11 cellular contexts compared by ENCODE assay signal in the genomic region with DNA sequence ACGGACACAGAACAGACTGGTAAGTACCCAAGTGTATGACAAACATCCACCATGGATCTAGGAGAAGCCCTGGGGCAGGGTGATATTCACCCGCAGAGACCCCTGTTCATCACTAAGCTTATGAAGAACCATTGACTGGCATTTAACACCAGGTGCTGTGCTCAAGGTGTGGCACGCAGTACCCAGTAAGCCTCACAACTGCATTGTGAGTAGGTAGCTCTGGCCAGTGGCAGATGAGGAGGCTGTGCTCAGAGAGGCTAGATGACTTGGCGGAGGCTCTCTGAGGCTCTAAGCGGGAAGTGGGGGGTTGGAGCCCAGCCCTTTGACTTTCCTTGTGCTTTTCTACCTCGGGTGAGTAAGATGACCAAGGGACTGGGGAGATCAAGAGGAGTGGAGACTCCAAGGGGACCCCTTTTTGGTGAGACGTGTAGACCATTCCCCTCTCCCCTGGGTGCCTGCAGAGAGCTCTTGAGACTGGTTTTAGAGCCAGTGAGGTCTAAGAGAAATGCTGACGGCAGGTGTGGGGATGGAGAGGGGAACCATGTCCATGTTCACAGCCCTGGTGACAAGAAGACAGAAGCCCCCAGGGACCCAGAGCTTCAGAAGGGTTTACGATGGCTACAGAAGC.
DNase-seq lines count a peak whose midpoint lies in the region; ATAC-seq and TF ChIP-seq lines count a peak whose summit lies in the region.
"Had no signal": no experiment of that assay in that cellular context is flagged by ENCODE, and none has a peak within 500 bp of the region (broad histone marks: within the 10 kb centered on the region; RNA-seq: fewer than 3 reads in every experiment).

No MANE protein-coding gene starts in this region.

- H3K36me3 Mint-ChIP-seq in activated T-cell treated with anti-CD3 and anti-CD28 coated beads, Interleukin-2, amount 50 U/mL, for 24 hours (ENCODE audit: low read depth) = no peaks in the 10 kb centered on the region

- no peaks in the 10 kb centered on the region for H3K79me2 ChIP-seq in Karpas-422 (ENCODE audit: low read length)

- H3K4me1 ChIP-seq in Karpas-422 (ENCODE audit: low read length) (no peaks in the 10 kb centered on the region), psoas muscle (no peaks in the 10 kb centered on the region)
- H3K4me1 ChIP-seq: uterus had no signal

- H3K9me3 ChIP-seq in Karpas-422 (ENCODE audit: low read length) = no peaks in the 10 kb centered on the region
- no peaks in the 10 kb centered on the region for H3K9me3 ChIP-seq in psoas muscle
- H3K9me3 ChIP-seq: uterus had no signal

- no peak overlapping the region for H3K27ac Mint-ChIP-seq in activated T-cell treated with anti-CD3 and anti-CD28 coated beads, Interleukin-2, amount 50 U/mL, for 24 hours

- peak overlapping the region; percentile 79 for H3K4me3 Mint-ChIP-seq in activated T-cell treated with anti-CD3 and anti-CD28 coated beads, Interleukin-2, amount 50 U/mL, for 24 hours

- no peaks in the 10 kb centered on the region for H3K9me3 Mint-ChIP-seq in activated T-cell treated with anti-CD3 and anti-CD28 coated beads, Interleukin-2, amount 50 U/mL, for 24 hours

- intact Hi-C loops in psoas muscle (cut with DNase I) (no loop called here), posterior vena cava (cut with DNase I) (no loop called here)

- DNase-seq in activated T-cell treated with anti-CD3 and anti-CD28 coated beads, Interleukin-2, amount 50 U/mL, for 24 hours = no peak
- no peak for DNase-seq in activated T-cell treated with anti-CD3 and anti-CD28 coated beads, Interleukin-2, amount 50 U/mL, for 1 hour
- DNase-seq in Karpas-422 (peak; percentile 10), coronary artery (ENCODE audit: low spot score) (peak; percentile 58), psoas muscle (no peak), cerebellar cortex (ENCODE audit: low spot score) (no peak), posterior vena cava (ENCODE audit: low spot score) (no peak)
- no peak for DNase-seq in stimulated activated CD4-positive, alpha-beta T cell treated with anti-CD3 and anti-CD28 coated beads, Interleukin-4, amount 100 ng/mL, for 4 hours
- DNase-seq: caudate nucleus, NCI-H1105 treated with DMSO at 0.1 percent for 48 hours, uterus had no signal

- no peak overlapping the region for H3K27ac ChIP-seq in Karpas-422 (ENCODE audit: low read length)
- no peak overlapping the region for H3K27ac ChIP-seq in coronary artery
- H3K27ac ChIP-seq in psoas muscle = no peak overlapping the region

- ATAC-seq in psoas muscle = no peak

- no peak overlapping the region for H3K4me2 ChIP-seq in Karpas-422 (ENCODE audit: low read depth, low read length, poor library complexity, severe bottlenecking)

- peaks cover 23% of the 10 kb centered on the region for H3K4me1 Mint-ChIP-seq in activated T-cell treated with anti-CD3 and anti-CD28 coated beads, Interleukin-2, amount 50 U/mL, for 24 hours (ENCODE audit: low read depth)

- H3K4me3 ChIP-seq in Karpas-422 (ENCODE audit: low read length) = no peak overlapping the region
- H3K4me3 ChIP-seq in coronary artery = peak overlapping the region; percentile 65
- peak overlapping the region; percentile 49 for H3K4me3 ChIP-seq in psoas muscle

- H3K27me3 Mint-ChIP-seq in activated T-cell treated with anti-CD3 and anti-CD28 coated beads, Interleukin-2, amount 50 U/mL, for 24 hours = no peaks in the 10 kb centered on the region

- WGBS in psoas muscle, 3 donors = 86 to 89% (median 87%) methylated on average over 9 of the region's 9 CpGs

- H4K20me1 ChIP-seq in Karpas-422 (ENCODE audit: insufficient read depth, low read depth, low read length) = no peaks in the 10 kb centered on the region

- H3K36me3 ChIP-seq in Karpas-422 (ENCODE audit: insufficient read depth, low read length) = no peaks in the 10 kb centered on the region
- no peaks in the 10 kb centered on the region for H3K36me3 ChIP-seq in psoas muscle (ENCODE audit: insufficient read depth in 1 of 2, low read depth in 1 of 2)
- H3K36me3 ChIP-seq: uterus had no signal

- no peak for TF ChIP-seq CTCF in coronary artery (IDR thresholded peaks at IDR 0.05)
- no peak for TF ChIP-seq CTCF in psoas muscle (IDR thresholded peaks at IDR 0.05)

- no peak overlapping the region for H3K9ac ChIP-seq in Karpas-422 (ENCODE audit: low read length)

- no peaks in the 10 kb centered on the region for H3K27me3 ChIP-seq in Karpas-422 (ENCODE audit: low read length)
- H3K27me3 ChIP-seq in psoas muscle (ENCODE audit: insufficient read depth in 3 of 3, low read length in 2 of 3) = peaks cover 0 to 2% (median 0%) of the 10 kb centered on the region in 3 donors
- H3K27me3 ChIP-seq: uterus had no signal

- H3K9me2 ChIP-seq in Karpas-422 (replicated peaks; ENCODE audit: insufficient read depth, low read length) = no peaks in the 10 kb centered on the region

- H2AFZ ChIP-seq in Karpas-422 (ENCODE audit: low read length) = no peak overlapping the region

Comparison
In these comparisons a context has a peak if more than half of its experiments do, and no peak if none do; other contexts are left out.
1. DNase-seq: peak in Karpas-422 (single experiment) and coronary artery (single experiment); none in activated T-cell treated with anti-CD3 and anti-CD28 coated beads, Interleukin-2, amount 50 U/mL, for 24 hours (single experiment), activated T-cell treated with anti-CD3 and anti-CD28 coated beads, Interleukin-2, amount 50 U/mL, for 1 hour (single experiment), psoas muscle (0 of 2), stimulated activated CD4-positive, alpha-beta T cell treated with anti-CD3 and anti-CD28 coated beads, Interleukin-4, amount 100 ng/mL, for 4 hours (0 of 2), cerebellar cortex (single experiment) and posterior vena cava (single experiment).